ENCODE assay signal across 11 cellular contexts in genomic region chr15:64776402-64776786, GRCh38. TPM values are rescaled to one million over a fixed set of nuclear protein-coding genes. Genes with fewer than 3 reads are reported as not detected.
A peak's percentile ranks its signal among the peaks of the same experiment; 100 is the strongest.
DNase-seq lines count a peak whose midpoint lies in the region; ATAC-seq and TF ChIP-seq lines count a peak whose summit lies in the region.
"Had no signal": no experiment of that assay in that cellular context is flagged by ENCODE, and none has a peak within 500 bp of the region (broad histone marks: within the 10 kb centered on the region; RNA-seq: fewer than 3 reads in every experiment).

No MANE protein-coding gene starts in this region.

- no peak for TF ChIP-seq CTCF in coronary artery (IDR thresholded peaks at IDR 0.05)
- no peak for TF ChIP-seq CTCF in tibial nerve (IDR thresholded peaks at IDR 0.05)
- TF ChIP-seq CTCF in GM10248 (IDR thresholded peaks at IDR 0.05; ENCODE audit: control extremely low read depth, extremely low read depth, low read depth, missing control alignments): no peak

- peak overlapping the region; percentile 83 to 85 for H3K4me3 Mint-ChIP-seq in activated T-cell treated with anti-CD3 and anti-CD28 coated beads, Interleukin-2, amount 50 U/mL, for 72 hours

- peaks cover 0 to 10% of the 10 kb centered on the region in 2 donors for H3K4me1 ChIP-seq in muscle layer of duodenum (ENCODE audit: control insufficient read depth in 1 of 2, insufficient read depth in 2 of 2, low read length in 2 of 2)
- peaks cover 0 to 14% (median 0%) of the 10 kb centered on the region in 4 donors for H3K4me1 ChIP-seq in tibial nerve

- CTCF ChIA-PET in GM10248 (lab: Yijun Ruan, JAX): interaction anchor here (9.2 kb wide), 1 partner anchor 34 kb away, joined by 51 read pairs; no protein-coding TSS in a partner anchor

- peaks cover 49% of the 10 kb centered on the region for H3K27me3 Mint-ChIP-seq in activated T-cell treated with anti-CD3 and anti-CD28 coated beads, Interleukin-2, amount 50 U/mL, for 72 hours (ENCODE audit: low read depth)

- H3K4me1 Mint-ChIP-seq in activated T-cell treated with anti-CD3 and anti-CD28 coated beads, Interleukin-2, amount 50 U/mL, for 72 hours (ENCODE audit: low read depth): no peaks in the 10 kb centered on the region

- no peak for TF ChIP-seq POLR2A in tibial nerve (IDR thresholded peaks at IDR 0.05)

- ATAC-seq in activated T-cell treated with anti-CD3 and anti-CD28 coated beads, Interleukin-2, amount 50 U/mL, for 72 hours (replicated peaks in 1 of 2): no peak
- no peak for ATAC-seq in HG02610 (IDR thresholded peaks at IDR 0.05; ENCODE audit: unreplicated experiment)

- no peaks in the 10 kb centered on the region for H3K9me3 ChIP-seq in muscle layer of duodenum (ENCODE audit: control insufficient read depth in 1 of 2, low read length in 2 of 2)
- no peaks in the 10 kb centered on the region for H3K9me3 ChIP-seq in tibial nerve
- H3K9me3 ChIP-seq: pancreas had no signal

- H3K27ac ChIP-seq in coronary artery: peak overlapping the region; percentile 59 to 91
- peak overlapping the region; percentile 79 for H3K27ac ChIP-seq in muscle layer of duodenum (ENCODE audit: low read length)
- peak overlapping the region; percentile 64 to 83 (median 80) for H3K27ac ChIP-seq in tibial nerve
- H3K27ac ChIP-seq: pancreas had no signal

- WGBS in tibial nerve, 2 donors: 21 to 27% methylated on average over 24 of the region's 25 CpGs

- DNase-seq in activated T-cell treated with anti-CD3 and anti-CD28 coated beads, Interleukin-2, amount 50 U/mL, for 72 hours: no peak
- DNase-seq in activated T-cell treated with anti-CD3 and anti-CD28 coated beads, Interleukin-2, amount 50 U/mL, for 48 hours: no peak
- DNase-seq in coronary artery (ENCODE audit: low spot score) (no peak), tibial nerve (ENCODE audit: low spot score in 2 of 2) (no peak), NCI-H82 treated with DMSO at 0.1 percent for 48 hours (lab: John Stamatoyannopoulos, UW; ENCODE audit: unreplicated experiment) (no peak), GM10248 (ENCODE audit: extremely low spot score) (no peak)
- DNase-seq: cortex of kidney, NCI-H1105 had no signal

- H3K36me3 Mint-ChIP-seq in activated T-cell treated with anti-CD3 and anti-CD28 coated beads, Interleukin-2, amount 50 U/mL, for 72 hours (ENCODE audit: insufficient read depth in 2 of 2): peaks cover 0 to 1% of the 10 kb centered on the region in 2 donors

- H3K27ac Mint-ChIP-seq in activated T-cell treated with anti-CD3 and anti-CD28 coated beads, Interleukin-2, amount 50 U/mL, for 72 hours: no peak overlapping the region

- H3K36me3 ChIP-seq in muscle layer of duodenum (ENCODE audit: control insufficient read depth in 1 of 2, insufficient read depth in 2 of 2, low read length in 2 of 2) (no peaks in the 10 kb centered on the region), tibial nerve (no peaks in the 10 kb centered on the region)
- H3K36me3 ChIP-seq: pancreas had no signal

- H3K9me3 Mint-ChIP-seq in activated T-cell treated with anti-CD3 and anti-CD28 coated beads, Interleukin-2, amount 50 U/mL, for 72 hours: no peaks in the 10 kb centered on the region

- no peaks in the 10 kb centered on the region for H3K27me3 ChIP-seq in muscle layer of duodenum (ENCODE audit: low read depth, low read length)
- H3K27me3 ChIP-seq in tibial nerve: peaks cover 0 to 9% of the 10 kb centered on the region in 2 donors
- H3K27me3 ChIP-seq: pancreas had no signal

- TF ChIP-seq EP300 in tibial nerve (IDR thresholded peaks at IDR 0.05): no peak

- H3K4me3 ChIP-seq in coronary artery (peak overlapping the region; percentile 87), muscle layer of duodenum (ENCODE audit: low read depth in 1 of 2, low read length in 2 of 2) (peak overlapping the region; percentile 50 to 69), tibial nerve (peak overlapping the region in 2 of 4 donors; percentile 40 to 68)

- POLR2A ChIA-PET in GM10248 (lab: Yijun Ruan, JAX): no interaction called here

RNA-seq across cellular contexts. Expression of gene RBPMS2, which starts 1.0 kb away (rescaled TPM):
- under 1 TPM in 1 of 2 donors, not detected in 1; 0.14 TPM for total RNA-seq in activated T-cell treated with anti-CD3 and anti-CD28 coated beads, Interleukin-2, amount 50 U/mL, for 72 hours
- 1 to 10 TPM in 3 of 4 donors, under 1 TPM in 1; 0.22 to 5.4 (median 1.8) TPM for total RNA-seq in tibial nerve

RNA-seq across cellular contexts. Expression of gene PIF1, which starts 49.1 kb away (rescaled TPM):
- 10 to 100 TPM; 33.3 to 39.7 TPM for total RNA-seq in activated T-cell treated with anti-CD3 and anti-CD28 coated beads, Interleukin-2, amount 50 U/mL, for 72 hours
- total RNA-seq in tibial nerve: 1 to 10 TPM in 2 of 4 donors, under 1 TPM in 1, not detected in 1; 0.39 to 2.4 (median 1.1) TPM

Comparison
In these comparisons a context has a peak if more than half of its experiments do, and no peak if none do; other contexts are left out.
1. RNA of gene PIF1, which starts 49.1 kb away (total RNA-seq): 33.3 to 39.7 TPM in activated T-cell treated with anti-CD3 and anti-CD28 coated beads, Interleukin-2, amount 50 U/mL, for 72 hours; 0.39 to 2.4 TPM in tibial nerve; every median in the first group is over 10 times any median in the second.
2. Peak in every context shown above with its lines, with median percentiles within 50 percentile points of each other: H3K27ac ChIP-seq.